Comparison of ENCODE assay signal across 21 cellular contexts in the genomic region with DNA sequence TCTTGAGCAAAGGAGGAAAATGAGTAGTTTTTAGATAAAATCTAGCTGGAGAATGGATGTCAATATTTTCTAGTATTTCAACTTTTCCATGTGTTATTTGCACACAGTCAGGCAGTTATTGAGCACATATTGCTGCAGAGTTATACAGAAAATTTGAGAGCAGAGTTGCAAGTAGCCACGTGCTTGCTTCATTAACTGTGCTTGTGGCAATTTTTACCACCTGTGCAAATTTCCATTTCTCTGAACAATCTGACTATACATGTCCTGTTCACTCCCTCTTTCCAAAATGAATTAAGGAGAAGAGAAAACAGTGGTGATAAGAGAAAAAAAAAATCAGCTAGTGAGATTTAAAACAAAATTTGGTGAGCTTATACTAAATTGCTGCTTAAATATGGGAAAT.
DNase-seq lines count a peak whose midpoint lies in the region; ATAC-seq and TF ChIP-seq lines count a peak whose summit lies in the region.
"Had no signal": no experiment of that assay in that cellular context is flagged by ENCODE, and none has a peak within 500 bp of the region (broad histone marks: within the 10 kb centered on the region; RNA-seq: fewer than 3 reads in every experiment).

No MANE protein-coding gene starts in this region.

- H3F3A ChIP-seq in SU-DHL-6 (ENCODE audit: insufficient read depth) = 0 out of 2 replicates have a peak, but pooled peaks cover 3% of the 10 kb centered on the region

- intact Hi-C loops in natural killer cell (cut with micrococcal nuclease) = no loop called here
- intact Hi-C loops in activated CD4-positive, alpha-beta T cell treated with anti-CD3 and anti-CD28 coated beads for 36 hours (cut with DNase I, micrococcal nuclease) = no loop called here

- H3K36me3 Mint-ChIP-seq in natural killer cell = no peaks in the 10 kb centered on the region
- no peaks in the 10 kb centered on the region for H3K36me3 Mint-ChIP-seq in natural killer cell treated with Interleukin-12 subunit alpha and Interleukin-12 subunit beta and Interleukin-15 and Interleukin-18, amount 100 ng/mL, for 72 hours
- peaks cover 2% of the 10 kb centered on the region for H3K36me3 Mint-ChIP-seq in activated CD4-positive, alpha-beta T cell treated with anti-CD3 and anti-CD28 coated beads for 36 hours (ENCODE audit: low read depth)
- no peaks in the 10 kb centered on the region for H3K36me3 Mint-ChIP-seq in activated T-cell treated with anti-CD3 and anti-CD28 coated beads, Interleukin-2, amount 50 U/mL, for 24 hours (ENCODE audit: low read depth)

- no peak overlapping the region for H3K4me3 ChIP-seq in SU-DHL-6 (ENCODE audit: insufficient read depth, low read length, poor library complexity, severe bottlenecking)
- H3K4me3 ChIP-seq: GM12878 had no signal

- no peak for DNase-seq in natural killer cell
- no peak for DNase-seq in natural killer cell treated with Interleukin-12 subunit alpha and Interleukin-12 subunit beta and Interleukin-15 and Interleukin-18, amount 100 ng/mL, for 72 hours (ENCODE audit: low spot score)
- DNase-seq in NAMALWA (ENCODE audit: low spot score) = peak; percentile 38
- no peak for DNase-seq in cerebellum (ENCODE audit: low spot score)
- no peak for DNase-seq in activated CD4-positive, alpha-beta T cell treated with anti-CD3 and anti-CD28 coated beads for 36 hours
- DNase-seq in stimulated activated CD4-positive, alpha-beta T cell treated with anti-CD3 and anti-CD28 coated beads, Interleukin-15, amount 100 ng/mL, for 24 hours = no peak
- no peak for DNase-seq in activated T-cell treated with anti-CD3 and anti-CD28 coated beads, Interleukin-2, amount 50 U/mL, for 24 hours
- DNase-seq: CD4-positive, CD25-positive, alpha-beta regulatory T cell; H9; MV-4-11; NCI-H1694; NCI-H2081; NCI-H2171 treated with DMSO at 0.1 percent for 48 hours; NCI-H524 treated with DMSO at 0.1 percent for 48 hours; T-helper 1 cell had no signal

- no peaks in the 10 kb centered on the region for H3K27me3 ChIP-seq in SU-DHL-6 (ENCODE audit: low read length)

- H3K9me3 ChIP-seq in SU-DHL-6 (ENCODE audit: insufficient read depth, low read length) = no peaks in the 10 kb centered on the region

- CTCF ChIA-PET in activated CD4-positive, alpha-beta T cell treated with anti-CD3 and anti-CD28 coated beads for 36 hours (lab: Charles Lee) = interaction anchor here (1.0 to 3.1 kb wide), 4 partner anchors 10 to 723 kb away, joined by 3 to 19 read pairs (median 4); no protein-coding TSS in a partner anchor

- no peak overlapping the region for H2AFZ ChIP-seq in SU-DHL-6 (ENCODE audit: low read depth, low read length, severe bottlenecking)

- peak overlapping the region; percentile 31 for H3K27ac ChIP-seq in SU-DHL-6 (ENCODE audit: low read depth, low read length)
- H3K27ac ChIP-seq: 22Rv1, KMS-11, RWPE1 had no signal

- H3K27me3 Mint-ChIP-seq in natural killer cell (ENCODE audit: low read depth in 2 of 2) = no peaks in the 10 kb centered on the region
- no peaks in the 10 kb centered on the region for H3K27me3 Mint-ChIP-seq in natural killer cell treated with Interleukin-12 subunit alpha and Interleukin-12 subunit beta and Interleukin-15 and Interleukin-18, amount 100 ng/mL, for 72 hours
- no peaks in the 10 kb centered on the region for H3K27me3 Mint-ChIP-seq in activated CD4-positive, alpha-beta T cell treated with anti-CD3 and anti-CD28 coated beads for 36 hours
- H3K27me3 Mint-ChIP-seq in activated T-cell treated with anti-CD3 and anti-CD28 coated beads, Interleukin-2, amount 50 U/mL, for 24 hours = no peaks in the 10 kb centered on the region
- H3K27me3 Mint-ChIP-seq: B cell; CD4-positive, CD25-positive, alpha-beta regulatory T cell had no signal

- no peak overlapping the region for H3K4me3 Mint-ChIP-seq in natural killer cell
- no peak overlapping the region for H3K4me3 Mint-ChIP-seq in natural killer cell treated with Interleukin-12 subunit alpha and Interleukin-12 subunit beta and Interleukin-15 and Interleukin-18, amount 100 ng/mL, for 72 hours
- no peak overlapping the region for H3K4me3 Mint-ChIP-seq in activated CD4-positive, alpha-beta T cell treated with anti-CD3 and anti-CD28 coated beads for 36 hours
- H3K4me3 Mint-ChIP-seq in activated T-cell treated with anti-CD3 and anti-CD28 coated beads, Interleukin-2, amount 50 U/mL, for 24 hours = no peak overlapping the region
- H3K4me3 Mint-ChIP-seq: B cell; CD4-positive, CD25-positive, alpha-beta regulatory T cell; H9 had no signal

- H3K36me3 ChIP-seq in SU-DHL-6 (ENCODE audit: low read length) = no peaks in the 10 kb centered on the region

- peaks cover 53 to 61% of the 10 kb centered on the region in 2 donors for H3K4me1 Mint-ChIP-seq in natural killer cell
- H3K4me1 Mint-ChIP-seq in natural killer cell treated with Interleukin-12 subunit alpha and Interleukin-12 subunit beta and Interleukin-15 and Interleukin-18, amount 100 ng/mL, for 72 hours (ENCODE audit: low read depth in 2 of 2) = peaks cover 29 to 31% of the 10 kb centered on the region in 2 donors
- no peaks in the 10 kb centered on the region for H3K4me1 Mint-ChIP-seq in activated CD4-positive, alpha-beta T cell treated with anti-CD3 and anti-CD28 coated beads for 36 hours
- peaks cover 3% of the 10 kb centered on the region for H3K4me1 Mint-ChIP-seq in activated T-cell treated with anti-CD3 and anti-CD28 coated beads, Interleukin-2, amount 50 U/mL, for 24 hours (ENCODE audit: low read depth)

- POLR2A ChIA-PET in activated CD4-positive, alpha-beta T cell treated with anti-CD3 and anti-CD28 coated beads for 36 hours (lab: Charles Lee) = interaction anchor here (0.6 kb wide), 1 partner anchor 855 kb away, joined by 6 read pairs; no protein-coding TSS in a partner anchor

- no peak for TF ChIP-seq CTCF in natural killer cell (IDR thresholded peaks at IDR 0.05)
- TF ChIP-seq CTCF in SU-DHL-6 (IDR thresholded peaks at IDR 0.05; ENCODE audit: insufficient read depth, low read length, poor library complexity, severe bottlenecking) = no peak

- no peak for ATAC-seq in natural killer cell
- no peak for ATAC-seq in natural killer cell treated with Interleukin-12 subunit alpha and Interleukin-12 subunit beta and Interleukin-15 and Interleukin-18, amount 100 ng/mL, for 72 hours
- no peak for ATAC-seq in activated CD4-positive, alpha-beta T cell treated with anti-CD3 and anti-CD28 coated beads for 36 hours
- ATAC-seq: GM12878 had no signal

- H3K4me2 ChIP-seq in SU-DHL-6 (ENCODE audit: low read depth, low read length, poor library complexity, severe bottlenecking) = peak overlapping the region; percentile 9
- H3K4me2 ChIP-seq: KMS-11 had no signal

- H3K9ac ChIP-seq in SU-DHL-6 (ENCODE audit: low read length) = no peak overlapping the region
- H3K9ac ChIP-seq: KMS-11 had no signal

- H3K9me2 ChIP-seq in SU-DHL-6 (replicated peaks; ENCODE audit: insufficient read depth, low read length) = no peaks in the 10 kb centered on the region

- no peaks in the 10 kb centered on the region for H4K20me1 ChIP-seq in SU-DHL-6 (ENCODE audit: low read depth, low read length)

- peak overlapping the region; percentile 35 to 50 for H3K27ac Mint-ChIP-seq in natural killer cell
- peak overlapping the region in 1 of 2 donors; percentile 38 for H3K27ac Mint-ChIP-seq in natural killer cell treated with Interleukin-12 subunit alpha and Interleukin-12 subunit beta and Interleukin-15 and Interleukin-18, amount 100 ng/mL, for 72 hours
- H3K27ac Mint-ChIP-seq in activated CD4-positive, alpha-beta T cell treated with anti-CD3 and anti-CD28 coated beads for 36 hours = no peak overlapping the region
- no peak overlapping the region for H3K27ac Mint-ChIP-seq in activated T-cell treated with anti-CD3 and anti-CD28 coated beads, Interleukin-2, amount 50 U/mL, for 24 hours
- H3K27ac Mint-ChIP-seq: B cell; CD4-positive, CD25-positive, alpha-beta regulatory T cell; H9 had no signal

- H3K79me2 ChIP-seq in SU-DHL-6 (ENCODE audit: insufficient read depth, low read length) = no peaks in the 10 kb centered on the region

- H3K9me3 Mint-ChIP-seq in natural killer cell = no peaks in the 10 kb centered on the region
- no peaks in the 10 kb centered on the region for H3K9me3 Mint-ChIP-seq in natural killer cell treated with Interleukin-12 subunit alpha and Interleukin-12 subunit beta and Interleukin-15 and Interleukin-18, amount 100 ng/mL, for 72 hours
- no peaks in the 10 kb centered on the region for H3K9me3 Mint-ChIP-seq in activated CD4-positive, alpha-beta T cell treated with anti-CD3 and anti-CD28 coated beads for 36 hours (ENCODE audit: low read depth)
- H3K9me3 Mint-ChIP-seq in activated T-cell treated with anti-CD3 and anti-CD28 coated beads, Interleukin-2, amount 50 U/mL, for 24 hours = no peaks in the 10 kb centered on the region
- H3K9me3 Mint-ChIP-seq: CD4-positive, CD25-positive, alpha-beta regulatory T cell had no signal

Comparison
In these comparisons a context has a peak if more than half of its experiments do, and no peak if none do; other contexts are left out.
1. H3K27ac Mint-ChIP-seq: peak in natural killer cell (2 of 2); none in activated CD4-positive, alpha-beta T cell treated with anti-CD3 and anti-CD28 coated beads for 36 hours (single experiment) and activated T-cell treated with anti-CD3 and anti-CD28 coated beads, Interleukin-2, amount 50 U/mL, for 24 hours (single experiment).